In genomic region chr9:134707031-134707680, GRCh38 we compare ENCODE assay signal across 8 cellular contexts.
DNase-seq lines count a peak whose midpoint lies in the region; ATAC-seq and TF ChIP-seq lines count a peak whose summit lies in the region.

No MANE protein-coding gene starts in this region.

- H3K36me3 Mint-ChIP-seq in osteocyte (ENCODE audit: unreplicated experiment), result peaks cover 27% of the 10 kb centered on the region

- in situ Hi-C loops in GM13977 (cut with MboI; ENCODE audit: low pct_unique_long_range_greater_than_20kb, low sequenced_read_pairs, unreplicated experiment), result no loop called here

- DNase-seq in COR-L47 (lab: John Stamatoyannopoulos, UW), result peak; percentile 28
- DNase-seq in NCI-H446 (lab: John Stamatoyannopoulos, UW), result peak; percentile 34 to 71
- peak; percentile 81 for DNase-seq in fibroblast of gingiva (ENCODE audit: low read depth)
- peak; percentile 96 for DNase-seq in osteocyte (ENCODE audit: extremely low spot score, unreplicated experiment)
- DNase-seq in activated CD4-positive, alpha-beta T cell treated with anti-CD3 and anti-CD28 coated beads for 48 hours, result no peak
- no peak for DNase-seq in GM13977 (ENCODE audit: low spot score)

- no peaks in the 10 kb centered on the region for H3K27me3 Mint-ChIP-seq in osteocyte (ENCODE audit: unreplicated experiment)

- peaks cover 77% of the 10 kb centered on the region for H3K4me1 Mint-ChIP-seq in osteocyte (ENCODE audit: unreplicated experiment)

- peak overlapping the region; percentile 93 for H3K27ac Mint-ChIP-seq in osteocyte (ENCODE audit: unreplicated experiment)

- TF ChIP-seq CTCF in osteocyte (IDR thresholded peaks at IDR 0.05) (no peak), GM13977 (IDR thresholded peaks at IDR 0.05; ENCODE audit: extremely low read depth, insufficient read depth, missing control alignments) (no peak)

- ATAC-seq in GM19351 (IDR thresholded peaks at IDR 0.05; ENCODE audit: unreplicated experiment) (no peak), GM19467 (IDR thresholded peaks at IDR 0.05; ENCODE audit: unreplicated experiment) (no peak)

- H3K4me3 Mint-ChIP-seq in osteocyte (ENCODE audit: unreplicated experiment), result peak overlapping the region; percentile 29

- no peaks in the 10 kb centered on the region for H3K9me3 Mint-ChIP-seq in osteocyte (ENCODE audit: unreplicated experiment)

Comparison
In these comparisons a context has a peak if more than half of its experiments do, and no peak if none do; other contexts are left out.
1. DNase-seq: peak in COR-L47 (single experiment), NCI-H446 (2 of 2), fibroblast of gingiva (single experiment) and osteocyte (single experiment); none in activated CD4-positive, alpha-beta T cell treated with anti-CD3 and anti-CD28 coated beads for 48 hours (single experiment) and GM13977 (single experiment).